14 cellular contexts compared by ENCODE assay signal in the genomic region with DNA sequence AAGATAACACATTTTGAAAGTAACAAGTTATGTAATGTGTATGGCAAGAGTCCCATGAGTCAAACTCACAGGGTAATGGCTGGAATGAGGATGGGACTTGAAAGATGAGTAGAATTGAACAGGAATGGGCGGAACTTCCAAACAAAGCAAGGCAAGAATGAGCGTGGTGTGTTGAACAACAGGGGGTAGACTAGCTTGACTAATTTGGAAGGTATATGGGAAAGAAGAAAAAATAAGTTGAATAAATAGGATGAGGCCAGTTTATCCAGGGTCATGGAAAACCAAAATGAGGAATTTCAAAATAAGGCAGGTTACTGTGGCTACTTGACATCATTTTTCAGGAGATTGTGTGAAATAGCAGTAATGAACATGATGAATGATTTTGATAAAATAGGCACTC. TPM values are rescaled to one million over a fixed set of nuclear protein-coding genes. Genes with fewer than 3 reads are reported as not detected.
A peak's percentile ranks its signal among the peaks of the same experiment; 100 is the strongest.
DNase-seq lines count a peak whose midpoint lies in the region; ATAC-seq and TF ChIP-seq lines count a peak whose summit lies in the region.
"Had no signal": no experiment of that assay in that cellular context is flagged by ENCODE, and none has a peak within 500 bp of the region (broad histone marks: within the 10 kb centered on the region; RNA-seq: fewer than 3 reads in every experiment).

No MANE protein-coding gene starts in this region.

- H3K27ac ChIP-seq in A673 (ENCODE audit: low read depth, low read length, poor library complexity, severe bottlenecking): no peak overlapping the region
- H3K27ac ChIP-seq in endodermal cell (ENCODE audit: low read depth, low read length): peak overlapping the region; percentile 55
- H3K27ac ChIP-seq in thyroid gland: no peak overlapping the region

- TF ChIP-seq CTCF in A673 (conservative IDR thresholded peaks at IDR 0.05; ENCODE audit: low read depth, low read length) (no peak), WTC11 (IDR thresholded peaks at IDR 0.05) (no peak), endodermal cell (conservative IDR thresholded peaks at IDR 0.05) (no peak), thyroid gland (IDR thresholded peaks at IDR 0.05) (no peak)

- no peaks in the 10 kb centered on the region for H3K36me3 ChIP-seq in A673 (ENCODE audit: insufficient read depth, low read length, poor library complexity, severe bottlenecking)
- no peaks in the 10 kb centered on the region for H3K36me3 ChIP-seq in endodermal cell (ENCODE audit: control insufficient read depth, insufficient read depth, low read length)
- H3K36me3 ChIP-seq in thyroid gland: no peaks in the 10 kb centered on the region

- DNase-seq in A673 (ENCODE audit: low spot score): peak; percentile 18
- DNase-seq in WTC11 (ENCODE audit: low spot score): no peak
- peak; percentile 63 for DNase-seq in endodermal cell
- DNase-seq in iPS-NIHi7 (ENCODE audit: extremely low spot score): peak; percentile 11
- no peak for DNase-seq in NCI-H2107 treated with DMSO at 0.1 percent for 48 hours (lab: John Stamatoyannopoulos, UW; ENCODE audit: unreplicated experiment)
- no peak for DNase-seq in NCI-H526 treated with DMSO at 0.1 percent for 48 hours (lab: John Stamatoyannopoulos, UW)
- no peak for DNase-seq in thyroid gland
- DNase-seq in GM03348 (ENCODE audit: low spot score): no peak
- DNase-seq: DMS153; IMR-90; NCI-H1417; NCI-H2029; NK-92 treated with Interleukin-12 subunit alpha and Interleukin-12 subunit beta, amount 100 ng/mL, for 24 hours; PC-3 had no signal

- CTCF ChIA-PET in A673 (lab: Charles Lee) (no interaction called here), WTC11 (lab: Charles Lee) (interaction anchor here (1.0 kb wide), 1 partner anchor 203 kb away, joined by 3 read pairs; no protein-coding TSS in a partner anchor)

- no peaks in the 10 kb centered on the region for H3K36me3 Mint-ChIP-seq in WTC11
- no peaks in the 10 kb centered on the region for H3K36me3 Mint-ChIP-seq in endodermal cell (ENCODE audit: low read depth)

- no peak overlapping the region for H3K9ac ChIP-seq in endodermal cell (ENCODE audit: extremely low read depth, low read length, poor library complexity, severe bottlenecking)

- peak overlapping the region; percentile 88 for H3K4me3 Mint-ChIP-seq in WTC11
- H3K4me3 Mint-ChIP-seq in endodermal cell: peak overlapping the region; percentile 51

- intact Hi-C loops in A673 (cut with micrococcal nuclease; ENCODE audit: unreplicated experiment) (no loop called here), thyroid gland (cut with DNase I) (no loop called here)

- H3K4me1 Mint-ChIP-seq in WTC11: peaks cover 56% of the 10 kb centered on the region
- peaks cover 33% of the 10 kb centered on the region for H3K4me1 Mint-ChIP-seq in endodermal cell

- WGBS in endodermal cell (ENCODE audit: insufficient coverage in 1 of 2, insufficient read length in 1 of 2), 2 experiments: 46 to 75% methylated on average over 2 of the region's 2 CpGs
- 95 to 99% methylated on average over 2 of the region's 2 CpGs for WGBS in thyroid gland, 2 donors

- H3K27me3 ChIP-seq in A673 (replicated peaks; ENCODE audit: insufficient read depth, low read depth, low read length, poor library complexity): no peaks in the 10 kb centered on the region
- H3K27me3 ChIP-seq in endodermal cell (ENCODE audit: control insufficient read depth, insufficient read depth, low read length, poor library complexity, severe bottlenecking): no peaks in the 10 kb centered on the region
- no peaks in the 10 kb centered on the region for H3K27me3 ChIP-seq in thyroid gland

- no peaks in the 10 kb centered on the region for H3K9me3 Mint-ChIP-seq in WTC11
- no peaks in the 10 kb centered on the region for H3K9me3 Mint-ChIP-seq in endodermal cell

- H3K4me1 ChIP-seq in A673 (ENCODE audit: insufficient read depth, low read length, poor library complexity, severe bottlenecking) (peaks cover 8% of the 10 kb centered on the region), endodermal cell (ENCODE audit: control insufficient read depth, insufficient read depth, low read length) (no peaks in the 10 kb centered on the region), thyroid gland (peaks cover 9 to 14% of the 10 kb centered on the region in 2 donors)

- H3K9me3 ChIP-seq in A673 (ENCODE audit: low read depth, low read length, poor library complexity, severe bottlenecking) (no peaks in the 10 kb centered on the region), endodermal cell (ENCODE audit: control insufficient read depth, low read length) (no peaks in the 10 kb centered on the region), thyroid gland (no peaks in the 10 kb centered on the region)

- ATAC-seq in WTC11: peak; percentile 8; the same call in 1 of the 2 replicates
- ATAC-seq: PC-3 had no signal

- H3K4me3 ChIP-seq in A673 (ENCODE audit: low read depth, low read length, poor library complexity, severe bottlenecking) (no peak overlapping the region), endodermal cell (ENCODE audit: low read length) (no peak overlapping the region), thyroid gland (replicated peaks in 1 of 3) (no peak overlapping the region)

- POLR2A ChIA-PET in A673 (lab: Charles Lee; ENCODE audit: low non-redundant PET): no interaction called here
- POLR2A ChIA-PET in WTC11 (lab: Charles Lee): no interaction called here

- H3K27ac Mint-ChIP-seq in WTC11: peak overlapping the region; percentile 95
- peak overlapping the region; percentile 28 for H3K27ac Mint-ChIP-seq in endodermal cell

- H3K27me3 Mint-ChIP-seq in WTC11 (ENCODE audit: low read depth) (no peaks in the 10 kb centered on the region), endodermal cell (ENCODE audit: insufficient read depth) (no peaks in the 10 kb centered on the region)

- no peak for TF ChIP-seq POLR2A in thyroid gland (IDR thresholded peaks at IDR 0.05)

- BruUV-seq in A673 (replicated peaks; lab: Mats Ljungman, UMichigan): no TSS peak

TF ChIP-seq in WTC11, 78 proteins besides CTCF, POLR2A, EP300 and RAD21:
- TF ChIP-seq, protein P1, sequence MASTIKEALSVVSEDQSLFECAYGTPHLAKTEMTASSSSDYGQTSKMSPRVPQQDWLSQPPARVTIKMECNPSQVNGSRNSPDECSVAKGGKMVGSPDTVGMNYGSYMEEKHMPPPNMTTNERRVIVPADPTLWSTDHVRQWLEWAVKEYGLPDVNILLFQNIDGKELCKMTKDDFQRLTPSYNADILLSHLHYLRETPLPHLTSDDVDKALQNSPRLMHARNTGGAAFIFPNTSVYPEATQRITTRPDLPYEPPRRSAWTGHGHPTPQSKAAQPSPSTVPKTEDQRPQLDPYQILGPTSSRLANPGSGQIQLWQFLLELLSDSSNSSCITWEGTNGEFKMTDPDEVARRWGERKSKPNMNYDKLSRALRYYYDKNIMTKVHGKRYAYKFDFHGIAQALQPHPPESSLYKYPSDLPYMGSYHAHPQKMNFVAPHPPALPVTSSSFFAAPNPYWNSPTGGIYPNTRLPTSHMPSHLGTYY (CRISPR knock-in tag; IDR thresholded peaks at IDR 0.05): peak; percentile 83; the same call in 1 of the 2 replicates
- TF ChIP-seq NFYB (CRISPR knock-in tag; conservative IDR thresholded peaks at IDR 0.05; ENCODE audit: low read depth) (no peak), EMX1 (CRISPR knock-in tag; IDR thresholded peaks at IDR 0.05) (0 out of 2 replicates have a peak, but pooled peaks have one; percentile 52)

RNA-seq across cellular contexts. Expression of a gene that starts 2.5 kb away (rescaled TPM):
- total RNA-seq in A673 (2021) (25.7 and 29.2 TPM in 2 replicates), WTC11 (2021) (30.4 to 32.7 TPM (median 31.7 TPM) in 3 replicates), endodermal cell (10 to 100 TPM; 29.8 to 35.6 TPM), thyroid gland (10 to 100 TPM; 30.6 to 49.0 (median 36.8) TPM)
- 16.3 TPM for polyA plus RNA-seq in endodermal cell (2013, experiment 1 of 2)
- polyA plus RNA-seq in endodermal cell (2013, experiment 2 of 2): 13.2 TPM

Comparison
In these comparisons a context has a peak if more than half of its experiments do, and no peak if none do; other contexts are left out.
1. DNase-seq: peak in A673 (single experiment), endodermal cell (single experiment) and iPS-NIHi7 (single experiment); none in WTC11 (single experiment), NCI-H2107 treated with DMSO at 0.1 percent for 48 hours (single experiment), NCI-H526 treated with DMSO at 0.1 percent for 48 hours (single experiment), thyroid gland (0 of 2) and GM03348 (single experiment).